8 cellular contexts compared by ENCODE assay signal in the genomic region with DNA sequence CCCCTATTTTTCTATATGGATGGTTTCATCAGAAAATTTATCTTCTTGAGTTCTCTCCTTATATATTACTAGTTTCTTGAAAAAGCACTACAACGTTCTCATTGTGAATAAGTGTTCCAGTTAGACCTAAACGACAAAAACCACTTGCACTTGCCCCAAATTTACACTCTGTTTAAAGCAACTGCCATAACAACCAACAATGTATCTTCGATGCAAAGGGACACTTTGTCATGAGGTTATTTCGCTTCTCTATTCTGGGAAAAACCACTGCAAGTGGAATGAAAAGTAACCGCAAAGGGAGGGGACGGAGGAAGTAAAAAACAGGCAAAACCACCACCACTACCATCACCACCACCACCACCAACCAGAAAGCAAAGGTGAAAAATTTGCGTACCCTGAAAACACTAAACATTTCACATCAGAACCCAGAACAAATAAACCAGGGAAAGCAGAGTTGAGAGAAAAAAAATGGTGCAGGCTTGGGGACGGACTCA. TPM values are rescaled to one million over a fixed set of nuclear protein-coding genes. Genes with fewer than 3 reads are reported as not detected.
A peak's percentile ranks its signal among the peaks of the same experiment; 100 is the strongest.
DNase-seq lines count a peak whose midpoint lies in the region; ATAC-seq and TF ChIP-seq lines count a peak whose summit lies in the region.

No MANE protein-coding gene starts in this region.

- H3K27me3 ChIP-seq in SJSA1 (replicated peaks) (no peaks in the 10 kb centered on the region), colonic mucosa (no peaks in the 10 kb centered on the region)

- H3K27ac ChIP-seq in SJSA1 (peak overlapping the region; percentile 94), colonic mucosa (peak overlapping the region; percentile 100)

- peak in 2 of 3 donors; percentile 32 to 49 for DNase-seq in stimulated activated CD4-positive, alpha-beta T cell treated with anti-CD3 and anti-CD28 coated beads, Interleukin-12 subunit alpha, Interleukin-12 subunit beta, amount 100 ng/mL, for 48 hours (ENCODE audit: low read depth in 2 of 3, low spot score in 1 of 3)
- DNase-seq in stimulated activated CD4-positive, alpha-beta T cell treated with anti-CD3 and anti-CD28 coated beads, Interleukin-12 subunit alpha, Interleukin-12 subunit beta, amount 100 ng/mL, for 4 hours: no peak
- DNase-seq in SJSA1 (ENCODE audit: low read depth in 1 of 2, low spot score in 2 of 2): no peak
- no peak for DNase-seq in colonic mucosa
- DNase-seq in nephron progenitor cell: no peak
- no peak for DNase-seq in NCI-H2171 treated with DMSO at 0.1 percent for 48 hours (lab: John Stamatoyannopoulos, UW)

- H3K4me3 Mint-ChIP-seq in nephron progenitor cell: peak overlapping the region; percentile 88

- H3K4me3 ChIP-seq in SJSA1 (peak overlapping the region; percentile 77), colonic mucosa (peak overlapping the region; percentile 82)

- H3K36me3 Mint-ChIP-seq in nephron progenitor cell (ENCODE audit: low read depth): peaks cover 9% of the 10 kb centered on the region

- no peaks in the 10 kb centered on the region for H3K9me3 ChIP-seq in SJSA1 (replicated peaks)
- H3K9me3 ChIP-seq in colonic mucosa: no peaks in the 10 kb centered on the region

- H3K4me1 Mint-ChIP-seq in nephron progenitor cell: peaks cover 37% of the 10 kb centered on the region

- H3K9me3 Mint-ChIP-seq in nephron progenitor cell: no peaks in the 10 kb centered on the region

- peak overlapping the region; percentile 99 for H3K27ac Mint-ChIP-seq in nephron progenitor cell

- peaks cover 4% of the 10 kb centered on the region; the same call in 1 of the 2 replicates for H3K36me3 ChIP-seq in SJSA1
- no peaks in the 10 kb centered on the region for H3K36me3 ChIP-seq in colonic mucosa

- ATAC-seq in HG03457 (IDR thresholded peaks at IDR 0.05; ENCODE audit: unreplicated experiment): no peak
- ATAC-seq in GM19397 (IDR thresholded peaks at IDR 0.05; ENCODE audit: unreplicated experiment): no peak

- peaks cover 3% of the 10 kb centered on the region for H3K27me3 Mint-ChIP-seq in nephron progenitor cell (ENCODE audit: low read depth, poor library complexity)

- H3K9ac ChIP-seq in colonic mucosa (ENCODE audit: low read depth in 2 of 2, low read length in 2 of 2): peak overlapping the region; percentile 93 to 100

- intact Hi-C loops in colonic mucosa (cut with DNase I): loop anchor here (10.0 kb wide), 1 partner anchor 259 kb away; no protein-coding TSS in a partner anchor

- no peak for TF ChIP-seq CTCF in colonic mucosa (IDR thresholded peaks at IDR 0.05)
- no peak for TF ChIP-seq CTCF in nephron progenitor cell (IDR thresholded peaks at IDR 0.05)

- peaks cover 10% of the 10 kb centered on the region for H3K4me1 ChIP-seq in SJSA1 (replicated peaks)
- H3K4me1 ChIP-seq in colonic mucosa: peaks cover 8% of the 10 kb centered on the region

RNA-seq across cellular contexts. Expression of a gene that starts 1.2 kb away (rescaled TPM):
- 7.0 TPM in 2 replicates for total RNA-seq in SJSA1 (2014; rRNA removed; shearing (Covaris generic))
- total RNA-seq in colonic mucosa: 1 to 10 TPM; 5.1 to 7.5 TPM

Comparison
In these comparisons a context has a peak if more than half of its experiments do, and no peak if none do; other contexts are left out.
1. DNase-seq: peak in stimulated activated CD4-positive, alpha-beta T cell treated with anti-CD3 and anti-CD28 coated beads, Interleukin-12 subunit alpha, Interleukin-12 subunit beta, amount 100 ng/mL, for 48 hours (2 of 3); none in stimulated activated CD4-positive, alpha-beta T cell treated with anti-CD3 and anti-CD28 coated beads, Interleukin-12 subunit alpha, Interleukin-12 subunit beta, amount 100 ng/mL, for 4 hours (single experiment), SJSA1 (0 of 2), colonic mucosa (single experiment), nephron progenitor cell (single experiment) and NCI-H2171 treated with DMSO at 0.1 percent for 48 hours (single experiment).